In genomic region chr16:87178177-87178863, GRCh38 we compare ENCODE assay signal across 13 cellular contexts.
DNase-seq lines count a peak whose midpoint lies in the region; ATAC-seq and TF ChIP-seq lines count a peak whose summit lies in the region.
"Had no signal": no experiment of that assay in that cellular context is flagged by ENCODE, and none has a peak within 500 bp of the region (broad histone marks: within the 10 kb centered on the region; RNA-seq: fewer than 3 reads in every experiment).

No MANE protein-coding gene starts in this region.

- H3K9me3 ChIP-seq in WERI-Rb-1 (ENCODE audit: severe bottlenecking): no peaks in the 10 kb centered on the region
- H3K9me3 ChIP-seq in neuron (ENCODE audit: low read length): no peaks in the 10 kb centered on the region
- no peaks in the 10 kb centered on the region for H3K9me3 ChIP-seq in sigmoid colon
- no peaks in the 10 kb centered on the region for H3K9me3 ChIP-seq in esophagus muscularis mucosa
- H3K9me3 ChIP-seq: breast epithelium, lower lobe of right lung had no signal

- peak overlapping the region; percentile 63 for H3K4me3 Mint-ChIP-seq in GM23338
- H3K4me3 Mint-ChIP-seq: CD14-positive monocyte had no signal

- no peaks in the 10 kb centered on the region for H3K9me3 Mint-ChIP-seq in GM23338

- H3K27me3 ChIP-seq in GM23338 (ENCODE audit: insufficient read depth) (no peaks in the 10 kb centered on the region), WERI-Rb-1 (ENCODE audit: insufficient read depth, low read depth, severe bottlenecking) (no peaks in the 10 kb centered on the region), neuron (ENCODE audit: insufficient read depth, low read length) (no peaks in the 10 kb centered on the region), sigmoid colon (peaks cover 0 to 37% (median 0%) of the 10 kb centered on the region in 3 donors), esophagus muscularis mucosa (peaks cover 0 to 42% (median 2%) of the 10 kb centered on the region in 4 donors)

- peak overlapping the region; percentile 38; the same call in 1 of the 2 replicates for H3K4me2 ChIP-seq in GM23338

- H3K36me3 Mint-ChIP-seq in GM23338 (ENCODE audit: low read depth): no peaks in the 10 kb centered on the region
- H3K36me3 Mint-ChIP-seq: CD14-positive monocyte had no signal

- ATAC-seq in GM23338: peak; percentile 68
- ATAC-seq in left ventricle myocardium superior: peak; percentile 74
- no peak for ATAC-seq in GM21528 (IDR thresholded peaks at IDR 0.05; ENCODE audit: low FRiP score, unreplicated experiment)

- TF ChIP-seq CTCF in GM23338 (conservative IDR thresholded peaks at IDR 0.05; ENCODE audit: low read depth in 2 of 2) (no peak), WERI-Rb-1 (IDR thresholded peaks at IDR 0.05; ENCODE audit: low read depth, low read length) (no peak), sigmoid colon (IDR thresholded peaks at IDR 0.05) (no peak), esophagus muscularis mucosa (IDR thresholded peaks at IDR 0.05) (no peak)

- H3K36me3 ChIP-seq in GM23338 (ENCODE audit: insufficient read depth): no peaks in the 10 kb centered on the region
- no peaks in the 10 kb centered on the region for H3K36me3 ChIP-seq in WERI-Rb-1
- no peaks in the 10 kb centered on the region for H3K36me3 ChIP-seq in neuron (ENCODE audit: insufficient read depth, low read length)
- no peaks in the 10 kb centered on the region for H3K36me3 ChIP-seq in sigmoid colon
- no peaks in the 10 kb centered on the region for H3K36me3 ChIP-seq in esophagus muscularis mucosa
- H3K36me3 ChIP-seq: breast epithelium, lower lobe of right lung had no signal

- H3K27me3 Mint-ChIP-seq in GM23338 (ENCODE audit: insufficient read depth, low read depth, poor library complexity): peaks cover 23% of the 10 kb centered on the region

- 33 to 45% methylated on average over 14 of the region's 14 CpGs for WGBS in sigmoid colon, 2 donors
- 40% methylated on average over 14 of the region's 14 CpGs for WGBS in esophagus muscularis mucosa

- peak; percentile 35 for DNase-seq in GM23338 (ENCODE audit: low spot score)
- DNase-seq in WERI-Rb-1: peak; percentile 39
- DNase-seq in left ventricle myocardium superior: no peak
- no peak for DNase-seq in nucleus accumbens (lab: John Stamatoyannopoulos, UW)
- DNase-seq in sigmoid colon: no peak
- DNase-seq in esophagus muscularis mucosa (ENCODE audit: extremely low spot score): no peak
- DNase-seq: lower lobe of right lung, NCI-H2029 treated with DMSO at 0.1 percent for 48 hours, OCI-M1 had no signal

- peak overlapping the region; percentile 81 for H2AFZ ChIP-seq in GM23338
- H2AFZ ChIP-seq in neuron (ENCODE audit: low read depth, low read length): peak overlapping the region; percentile 38

- no peaks in the 10 kb centered on the region for H4K20me1 ChIP-seq in GM23338 (replicated peaks; ENCODE audit: insufficient read depth)

- H3K79me2 ChIP-seq in GM23338 (replicated peaks; ENCODE audit: insufficient read depth): no peaks in the 10 kb centered on the region

- no peaks in the 10 kb centered on the region for H3K9me2 ChIP-seq in GM23338 (ENCODE audit: insufficient read depth)

- H3K4me3 ChIP-seq in GM23338 (0 out of 2 replicates have a peak overlapping the region, but pooled peaks have one; percentile 11), WERI-Rb-1 (ENCODE audit: low read depth, low read length) (no peak overlapping the region), neuron (ENCODE audit: low read length) (peak overlapping the region; percentile 0), sigmoid colon (no peak overlapping the region), esophagus muscularis mucosa (no peak overlapping the region)
- H3K4me3 ChIP-seq: lower lobe of right lung had no signal

- H3K4me1 Mint-ChIP-seq in GM23338: peaks cover 20% of the 10 kb centered on the region
- H3K4me1 Mint-ChIP-seq: CD14-positive monocyte had no signal

- H3F3A ChIP-seq in GM23338 (replicated peaks; ENCODE audit: low read depth): no peaks in the 10 kb centered on the region

- H3K27ac ChIP-seq in GM23338 (ENCODE audit: low read depth): no peak overlapping the region
- no peak overlapping the region for H3K27ac ChIP-seq in WERI-Rb-1
- H3K27ac ChIP-seq in sigmoid colon: no peak overlapping the region
- H3K27ac ChIP-seq in esophagus muscularis mucosa (replicated peaks in 1 of 4): no peak overlapping the region
- H3K27ac ChIP-seq: breast epithelium, lower lobe of right lung had no signal

- peaks cover 8% of the 10 kb centered on the region; the same call in 1 of the 2 replicates for H3K4me1 ChIP-seq in GM23338 (ENCODE audit: insufficient read depth)
- peaks cover 19% of the 10 kb centered on the region for H3K4me1 ChIP-seq in neuron (ENCODE audit: insufficient read depth, low read length)
- no peaks in the 10 kb centered on the region for H3K4me1 ChIP-seq in sigmoid colon
- H3K4me1 ChIP-seq in esophagus muscularis mucosa: peaks cover 4 to 19% (median 12%) of the 10 kb centered on the region in 4 donors
- H3K4me1 ChIP-seq: breast epithelium had no signal

- intact Hi-C loops in left ventricle myocardium superior (cut with micrococcal nuclease) (no loop called here), sigmoid colon (cut with DNase I) (no loop called here), esophagus muscularis mucosa (cut with DNase I) (no loop called here)

- TF ChIP-seq EP300 in sigmoid colon (IDR thresholded peaks at IDR 0.05) (no peak), esophagus muscularis mucosa (IDR thresholded peaks at IDR 0.05) (no peak)

- TF ChIP-seq POLR2A in sigmoid colon (IDR thresholded peaks at IDR 0.05) (no peak), esophagus muscularis mucosa (IDR thresholded peaks at IDR 0.05; ENCODE audit: low read depth) (no peak)

- H3K27ac Mint-ChIP-seq in GM23338: no peak overlapping the region
- H3K27ac Mint-ChIP-seq: CD14-positive monocyte had no signal

TF ChIP-seq in GM23338, 12 proteins besides CTCF, POLR2A, EP300 and RAD21 (continues in another document):
- TF ChIP-seq ZNF331 (CRISPR knock-in tag; IDR thresholded peaks at IDR 0.05; ENCODE audit: low read depth): no peak
- no peak for TF ChIP-seq ETS1 (IDR thresholded peaks at IDR 0.05)
- TF ChIP-seq EZH2 (IDR thresholded peaks at IDR 0.05; ENCODE audit: low read depth, unreplicated experiment): no peak
- no peak for TF ChIP-seq NANOG (IDR thresholded peaks at IDR 0.05; ENCODE audit: borderline replicate concordance)
- no peak for TF ChIP-seq ZNF114 (CRISPR knock-in tag; IDR thresholded peaks at IDR 0.05)
- no peak for TF ChIP-seq REST (IDR thresholded peaks at IDR 0.05; ENCODE audit: unreplicated experiment)
- no peak for TF ChIP-seq POLR2AphosphoS5 (IDR thresholded peaks at IDR 0.05; ENCODE audit: low read depth)
- TF ChIP-seq EZH2phosphoT487 (IDR thresholded peaks at IDR 0.05; ENCODE audit: unreplicated experiment): no peak

Comparison
In these comparisons a context has a peak if more than half of its experiments do, and no peak if none do; other contexts are left out.
1. DNase-seq: peak in GM23338 (single experiment) and WERI-Rb-1 (single experiment); none in left ventricle myocardium superior (single experiment), nucleus accumbens (0 of 56), sigmoid colon (single experiment) and esophagus muscularis mucosa (single experiment).
2. H3K4me3 ChIP-seq: peak in GM23338 (single experiment) and neuron (single experiment); none in WERI-Rb-1 (single experiment), sigmoid colon (0 of 4) and esophagus muscularis mucosa (0 of 4).